In the genomic region with DNA sequence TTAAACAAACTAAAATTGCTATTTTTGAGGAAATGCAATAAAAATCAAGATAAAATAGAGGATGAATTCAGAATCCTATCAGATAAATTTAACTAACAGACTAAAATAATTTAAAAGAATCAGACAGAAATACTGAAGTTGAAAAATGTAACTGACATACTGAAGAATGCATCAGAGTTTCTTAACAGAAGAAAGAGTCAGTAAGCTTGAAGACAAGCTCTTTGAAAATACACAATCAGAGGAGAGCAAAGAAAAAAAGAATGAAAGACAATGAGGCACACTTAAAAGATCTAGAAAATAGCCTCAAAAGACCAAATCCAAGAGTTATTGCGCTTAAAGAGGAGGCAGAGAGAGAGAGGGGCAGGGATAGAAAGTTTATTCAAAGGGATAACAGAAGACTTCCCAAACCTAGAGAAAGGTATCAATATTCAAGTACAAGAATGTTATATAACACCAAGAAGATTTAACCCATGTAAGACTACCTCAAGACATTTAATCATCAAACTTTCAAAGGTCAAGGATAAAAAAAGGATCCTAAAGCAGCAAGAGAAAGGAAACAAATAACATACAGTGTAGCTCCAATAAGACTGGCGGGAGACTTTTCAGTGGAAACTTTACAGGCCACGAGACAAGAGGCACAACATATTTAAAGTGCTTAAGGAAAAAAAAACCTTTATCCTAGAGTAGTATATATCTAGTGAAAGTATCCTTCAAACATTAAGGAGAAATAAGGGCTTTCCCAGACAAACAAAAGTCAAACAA, we compare ENCODE assay signal across 29 cellular contexts.
"Had no signal": no experiment of that assay in that cellular context is flagged by ENCODE, and none has a peak within 500 bp of the region (broad histone marks: within the 10 kb centered on the region; RNA-seq: fewer than 3 reads in every experiment).

No MANE protein-coding gene starts in this region.

- H3K27me3 ChIP-seq: stomach, suprapubic skin, testis, thyroid gland, tibial artery, tibial nerve, transverse colon, upper lobe of left lung, upper lobe of right lung, uterus, vagina had no signal

- H3K36me3 ChIP-seq: stomach, suprapubic skin, thoracic aorta, thyroid gland, transverse colon, upper lobe of left lung, upper lobe of right lung, uterus, vagina had no signal

- H3K9me3 ChIP-seq: testis, thyroid gland had no signal

- H3K27ac Mint-ChIP-seq: stimulated activated effector memory CD8-positive, alpha-beta T cell treated with anti-CD3 and anti-CD28 coated beads, Interleukin-12 subunit alpha, Interleukin-12 subunit beta, amount 100 ng/mL, for 72 hours; stimulated activated memory B cell treated with anti-CD40 and anti-IgM and Interleukin-4, amounts not matched to agents 10 μg/mL and 1 μg/mL and 100 μg/mL, for 72 hours; stimulated activated naive B cell treated with anti-CD40 and anti-IgM and Interleukin-4, amounts not matched to agents 10 μg/mL and 1 μg/mL and 100 μg/mL, for 72 hours; stimulated activated naive CD8-positive, alpha-beta T cell treated with anti-CD3 and anti-CD28 coated beads, Interleukin-15, amount 100 ng/mL, for 72 hours; stimulated activated naive CD8-positive, alpha-beta T cell treated with anti-CD3 and anti-CD28 coated beads, Interleukin-15, Interleukin-2, amounts not matched to agents 100 ng/mL and 50 ng/mL, for 24 hours; type B pancreatic cell had no signal

- H3K27ac ChIP-seq: stomach, suprapubic skin, testis, thoracic aorta, thyroid gland, tibial artery, tibial nerve, transverse colon, upper lobe of left lung, upper lobe of right lung, uterus, vagina had no signal

- H3K4me3 Mint-ChIP-seq: stimulated activated effector memory CD8-positive, alpha-beta T cell treated with anti-CD3 and anti-CD28 coated beads, Interleukin-12 subunit alpha, Interleukin-12 subunit beta, amount 100 ng/mL, for 72 hours; stimulated activated memory B cell treated with anti-CD40 and anti-IgM and Interleukin-4, amounts not matched to agents 10 μg/mL and 1 μg/mL and 100 μg/mL, for 72 hours; stimulated activated naive B cell treated with anti-CD40 and anti-IgM and Interleukin-4, amounts not matched to agents 10 μg/mL and 1 μg/mL and 100 μg/mL, for 72 hours; stimulated activated naive CD8-positive, alpha-beta T cell treated with anti-CD3 and anti-CD28 coated beads, Interleukin-15, amount 100 ng/mL, for 72 hours; stimulated activated naive CD8-positive, alpha-beta T cell treated with anti-CD3 and anti-CD28 coated beads, Interleukin-15, Interleukin-2, amounts not matched to agents 100 ng/mL and 50 ng/mL, for 24 hours; type B pancreatic cell had no signal

- H3K4me1 ChIP-seq: thyroid gland, uterus, vagina had no signal

- ATAC-seq: stimulated activated effector memory CD8-positive, alpha-beta T cell treated with anti-CD3 and anti-CD28 coated beads, Interleukin-12 subunit alpha, Interleukin-12 subunit beta, amount 100 ng/mL, for 72 hours; stimulated activated memory B cell treated with anti-CD40 and anti-IgM and Interleukin-4, amounts not matched to agents 10 μg/mL and 1 μg/mL and 100 μg/mL, for 72 hours; stimulated activated naive B cell treated with anti-CD40 and anti-IgM and Interleukin-4, amounts not matched to agents 10 μg/mL and 1 μg/mL and 100 μg/mL, for 72 hours; stimulated activated naive CD8-positive, alpha-beta T cell treated with anti-CD3 and anti-CD28 coated beads, Interleukin-15, amount 100 ng/mL, for 72 hours; stimulated activated naive CD8-positive, alpha-beta T cell treated with anti-CD3 and anti-CD28 coated beads, Interleukin-15, Interleukin-2, amounts not matched to agents 100 U/mL and 50 U/mL, for 24 hours; upper lobe of right lung had no signal

- DNase-seq: stimulated activated CD4-positive, alpha-beta T cell treated with anti-CD3 and anti-CD28 coated beads, Interleukin-2, amount 100 ng/mL, for 48 hours; stimulated activated CD4-positive, alpha-beta T cell treated with anti-CD3 and anti-CD28 coated beads, Interleukin-4, amount 100 ng/mL, for 1 hour; stimulated activated CD4-positive, alpha-beta T cell treated with anti-CD3 and anti-CD28 coated beads, Interleukin-4, amount 100 ng/mL, for 24 hours; stimulated activated CD4-positive, alpha-beta T cell treated with anti-CD3 and anti-CD28 coated beads, Interleukin-4, amount 100 ng/mL, for 4 hours; stimulated activated CD8-positive, alpha-beta memory T cell treated with anti-CD3 and anti-CD28 coated beads, Interleukin-4, amount 100 ng/mL, for 48 hours; stimulated activated naive B cell treated with anti-CD40 and anti-IgM and Interleukin-4, amounts not matched to agents 10 μg/mL and 1 μg/mL and 100 μg/mL, for 72 hours; stimulated activated naive CD4-positive, alpha-beta T cell; stimulated activated naive CD4-positive, alpha-beta T cell treated with Interleukin-2 at 50 U/mL for 16 hours; stimulated activated naive CD8-positive, alpha-beta T cell treated with anti-CD3 and anti-CD28 coated beads, Interleukin-15, amount 100 ng/mL, for 72 hours; stimulated activated naive CD8-positive, alpha-beta T cell treated with anti-CD3 and anti-CD28 coated beads, Interleukin-15, Interleukin-2, amounts not matched to agents 100 U/mL and 50 U/mL, for 24 hours; stomach; substantia nigra; testis; thyroid gland; tibial artery; transverse colon; trophoblast cell; upper lobe of left lung; upper lobe of right lung; uterus had no signal

- H3K36me3 Mint-ChIP-seq: stimulated activated effector memory CD8-positive, alpha-beta T cell treated with anti-CD3 and anti-CD28 coated beads, Interleukin-12 subunit alpha, Interleukin-12 subunit beta, amount 100 ng/mL, for 72 hours had no signal

- H3K4me3 ChIP-seq: stomach, suprapubic skin, testis, thoracic aorta, thyroid gland, tibial artery, tibial nerve, transverse colon, upper lobe of left lung, upper lobe of right lung, uterus, vagina had no signal

- H3K27me3 Mint-ChIP-seq: stimulated activated memory B cell treated with anti-CD40 and anti-IgM and Interleukin-4, amounts not matched to agents 10 μg/mL and 1 μg/mL and 100 μg/mL, for 72 hours; stimulated activated naive B cell treated with anti-CD40 and anti-IgM and Interleukin-4, amounts not matched to agents 10 μg/mL and 1 μg/mL and 100 μg/mL, for 72 hours; stimulated activated naive CD8-positive, alpha-beta T cell treated with anti-CD3 and anti-CD28 coated beads, Interleukin-15, amount 100 ng/mL, for 72 hours; stimulated activated naive CD8-positive, alpha-beta T cell treated with anti-CD3 and anti-CD28 coated beads, Interleukin-15, Interleukin-2, amounts not matched to agents 100 ng/mL and 50 ng/mL, for 24 hours; type B pancreatic cell had no signal

- FAIRE-seq: urothelium cell line had no signal
